ENCODE assay signal across 32 cellular contexts in genomic region chr5:177297922-177298321, GRCh38. TPM values are rescaled to one million over a fixed set of nuclear protein-coding genes. Genes with fewer than 3 reads are reported as not detected.
DNase-seq lines count a peak whose midpoint lies in the region; ATAC-seq and TF ChIP-seq lines count a peak whose summit lies in the region.
"Had no signal": no experiment of that assay in that cellular context is flagged by ENCODE, and none has a peak within 500 bp of the region (broad histone marks: within the 10 kb centered on the region; RNA-seq: fewer than 3 reads in every experiment).

No MANE protein-coding gene starts in this region.

- intact Hi-C loops in testis (cut with DNase I; ENCODE audit: low total_unique reads): no loop called here

- H3K9me3 ChIP-seq in smooth muscle cell (replicated peaks; ENCODE audit: low read depth): no peaks in the 10 kb centered on the region
- H3K9me3 ChIP-seq in testis: no peaks in the 10 kb centered on the region
- H3K9me3 ChIP-seq: BE2C, colonic mucosa, thyroid gland had no signal

- peaks cover 13% of the 10 kb centered on the region for H4K20me1 ChIP-seq in smooth muscle cell (ENCODE audit: low read depth)

- H3K36me3 ChIP-seq in smooth muscle cell (ENCODE audit: low read depth): peaks cover 5% of the 10 kb centered on the region
- no peaks in the 10 kb centered on the region for H3K36me3 ChIP-seq in testis (ENCODE audit: low read depth, missing control alignments)

- CTCF ChIA-PET in activated naive CD4-positive, alpha-beta T cell treated with anti-CD3 and anti-CD28 coated beads, Interleukin-2, amount 10 ng/mL, durations not matched to agents 7 days and 5 days (lab: Charles Lee): interaction anchor here (1.1 to 2.3 kb wide), 3 partner anchors 12 to 186 kb away, joined by 3 to 17 read pairs (median 5); no protein-coding TSS in a partner anchor

- H3K4me1 ChIP-seq in smooth muscle cell (ENCODE audit: low read depth) (peaks cover 3% of the 10 kb centered on the region), testis (peaks cover 13% of the 10 kb centered on the region)
- H3K4me1 ChIP-seq: BE2C had no signal

- H3K4me1 Mint-ChIP-seq in activated naive CD4-positive, alpha-beta T cell treated with anti-CD3 and anti-CD28 coated beads, Interleukin-2, amount 10 ng/mL, durations not matched to agents 7 days and 5 days: peaks cover 77% of the 10 kb centered on the region

- no peaks in the 10 kb centered on the region for H3K27me3 ChIP-seq in smooth muscle cell (ENCODE audit: low read depth)
- H3K27me3 ChIP-seq in testis: no peaks in the 10 kb centered on the region
- H3K27me3 ChIP-seq: BE2C, cardiac muscle cell, colonic mucosa, thyroid gland had no signal

- H3K9ac ChIP-seq in smooth muscle cell (ENCODE audit: low read depth): no peak overlapping the region

- TF ChIP-seq POLR2A in testis (IDR thresholded peaks at IDR 0.05): no peak

- H3K27me3 Mint-ChIP-seq in activated naive CD4-positive, alpha-beta T cell treated with anti-CD3 and anti-CD28 coated beads, Interleukin-2, amount 10 ng/mL, durations not matched to agents 7 days and 5 days: no peaks in the 10 kb centered on the region
- H3K27me3 Mint-ChIP-seq: stimulated activated naive CD8-positive, alpha-beta T cell treated with anti-CD3 and anti-CD28 coated beads, Interleukin-15, amount 100 ng/mL, for 72 hours had no signal

- peaks cover 70% of the 10 kb centered on the region for H3K36me3 Mint-ChIP-seq in activated naive CD4-positive, alpha-beta T cell treated with anti-CD3 and anti-CD28 coated beads, Interleukin-2, amount 10 ng/mL, durations not matched to agents 7 days and 5 days
- peaks cover 10 to 23% of the 10 kb centered on the region in 2 donors for H3K36me3 Mint-ChIP-seq in activated naive CD4-positive, alpha-beta T cell treated with anti-CD3 and anti-CD28 coated beads, Interleukin-2, amount 50 U/mL, for 72 hours

- no peak for ATAC-seq in activated naive CD4-positive, alpha-beta T cell treated with anti-CD3 and anti-CD28 coated beads, Interleukin-2, amount 50 U/mL, for 72 hours
- ATAC-seq in HG02840 (IDR thresholded peaks at IDR 0.05; ENCODE audit: low FRiP score, unreplicated experiment): no peak
- ATAC-seq: esophagus mucosa; Panc1; stimulated activated naive CD8-positive, alpha-beta T cell treated with anti-CD3 and anti-CD28 coated beads, Interleukin-15, amount 100 ng/mL, for 72 hours had no signal

- no peak for DNase-seq in activated naive CD4-positive, alpha-beta T cell treated with anti-CD3 and anti-CD28 coated beads, Interleukin-2, amount 10 ng/mL, durations not matched to agents 7 days and 5 days
- no peak for DNase-seq in activated naive CD4-positive, alpha-beta T cell treated with anti-CD3 and anti-CD28 coated beads, Interleukin-2, amount 50 U/mL, for 72 hours (ENCODE audit: low spot score in 2 of 2)
- DNase-seq in MV-4-11 (lab: John Stamatoyannopoulos, UW): peak; percentile 15
- peak; percentile 14 for DNase-seq in left kidney (ENCODE audit: low read depth, low spot score)
- DNase-seq in smooth muscle cell (lab: John Stamatoyannopoulos, UW; ENCODE audit: unreplicated experiment): no peak
- DNase-seq in OCI-M2 (lab: John Stamatoyannopoulos, UW; ENCODE audit: unreplicated experiment): no peak
- no peak for DNase-seq in testis
- DNase-seq: activated CD4-positive, alpha-beta T cell treated with anti-CD3 and anti-CD28 coated beads, Interleukin-2, amount 50 U/mL, for 1 hour; activated naive CD4-positive, alpha-beta T cell treated with anti-CD3 and anti-CD28 coated beads, Interleukin-2, amount 50 U/mL, for 16 hours; anterior cingulate cortex; BE2C; Calu3; colonic mucosa; DMS79 treated with DMSO at 0.1 percent for 48 hours; effector CD8-positive, alpha-beta T cell; foreskin fibroblast; head of caudate nucleus; Kasumi-1; NCI-H146; NCI-H510A treated with DMSO at 0.1 percent for 48 hours; NK-92 treated with Interleukin-12 subunit alpha and Interleukin-12 subunit beta, amount 100 ng/mL, for 24 hours; SHP77; stimulated activated CD4-positive, alpha-beta T cell treated with anti-CD3 and anti-CD28 coated beads, Interleukin-15, amount 100 ng/mL, for 24 hours; stimulated activated naive CD8-positive, alpha-beta T cell treated with anti-CD3 and anti-CD28 coated beads, Interleukin-15, amount 100 ng/mL, for 72 hours; T-helper 9 cell; thyroid gland had no signal

- peak overlapping the region; percentile 11 for H3K27ac Mint-ChIP-seq in activated naive CD4-positive, alpha-beta T cell treated with anti-CD3 and anti-CD28 coated beads, Interleukin-2, amount 10 ng/mL, durations not matched to agents 7 days and 5 days
- H3K27ac Mint-ChIP-seq in activated naive CD4-positive, alpha-beta T cell treated with anti-CD3 and anti-CD28 coated beads, Interleukin-2, amount 50 U/mL, for 72 hours: peak overlapping the region in 1 of 2 donors; percentile 62
- H3K27ac Mint-ChIP-seq: stimulated activated naive CD8-positive, alpha-beta T cell treated with anti-CD3 and anti-CD28 coated beads, Interleukin-15, amount 100 ng/mL, for 72 hours had no signal

- H3K4me3 ChIP-seq in smooth muscle cell: no peak overlapping the region
- H3K4me3 ChIP-seq in testis: no peak overlapping the region
- H3K4me3 ChIP-seq: cardiac muscle cell, colonic mucosa, lung, thyroid gland had no signal

- H3K27ac ChIP-seq in smooth muscle cell (ENCODE audit: low read depth) (peak overlapping the region; percentile 96), testis (no peak overlapping the region)
- H3K27ac ChIP-seq: colonic mucosa, thyroid gland had no signal

- TF ChIP-seq CTCF in smooth muscle cell (IDR thresholded peaks at IDR 0.05; ENCODE audit: borderline replicate concordance, insufficient read depth, poor library complexity, severe bottlenecking) (no peak), testis (IDR thresholded peaks at IDR 0.05) (no peak)

- H3K79me2 ChIP-seq in smooth muscle cell (ENCODE audit: low read depth): peaks cover 2% of the 10 kb centered on the region

- H3F3A ChIP-seq in smooth muscle cell (ENCODE audit: low read depth): peaks cover 36% of the 10 kb centered on the region

- no peak overlapping the region for H2AFZ ChIP-seq in smooth muscle cell (ENCODE audit: low read depth)

- no peak overlapping the region for H3K4me3 Mint-ChIP-seq in activated naive CD4-positive, alpha-beta T cell treated with anti-CD3 and anti-CD28 coated beads, Interleukin-2, amount 10 ng/mL, durations not matched to agents 7 days and 5 days
- H3K4me3 Mint-ChIP-seq: activated T-helper 1 cell treated with anti-CD3 and anti-CD28 coated beads, Interleukin-12 subunit alpha, Interleukin-12 subunit beta, Interleukin-2, Interleukin-4 antibody, amounts not matched to agents 30 ng/mL and 10 ng/mL and 1 ng/mL, durations not matched to agents 14 hours and 24 hours and 36 hours; stimulated activated naive CD8-positive, alpha-beta T cell treated with anti-CD3 and anti-CD28 coated beads, Interleukin-15, amount 100 ng/mL, for 72 hours had no signal

- WGBS in smooth muscle cell (ENCODE audit: low lambda C conversion rate): 98% methylated on average over 2 of the region's 2 CpGs
- WGBS in testis, 2 donors: 88 to 92% methylated on average over 2 of the region's 2 CpGs

- H3K9me3 Mint-ChIP-seq in activated naive CD4-positive, alpha-beta T cell treated with anti-CD3 and anti-CD28 coated beads, Interleukin-2, amount 10 ng/mL, durations not matched to agents 7 days and 5 days: no peaks in the 10 kb centered on the region
- H3K9me3 Mint-ChIP-seq in activated naive CD4-positive, alpha-beta T cell treated with anti-CD3 and anti-CD28 coated beads, Interleukin-2, amount 50 U/mL, for 72 hours: no peaks in the 10 kb centered on the region
- H3K9me3 Mint-ChIP-seq: activated T-helper 1 cell treated with anti-CD3 and anti-CD28 coated beads, Interleukin-12 subunit alpha, Interleukin-12 subunit beta, Interleukin-2, Interleukin-4 antibody, amounts not matched to agents 30 ng/mL and 10 ng/mL and 1 ng/mL, durations not matched to agents 14 hours and 24 hours and 36 hours; stimulated activated naive CD8-positive, alpha-beta T cell treated with anti-CD3 and anti-CD28 coated beads, Interleukin-15, amount 100 ng/mL, for 72 hours had no signal

- H3K4me2 ChIP-seq in smooth muscle cell: no peak overlapping the region

RNA-seq across cellular contexts. Expression of gene RAB24, which starts 5.6 kb away (rescaled TPM):
- total RNA-seq in activated naive CD4-positive, alpha-beta T cell treated with anti-CD3 and anti-CD28 coated beads, Interleukin-2, amount 50 U/mL, for 72 hours: 10 to 100 TPM; 14.8 to 21.5 TPM
- total RNA-seq in smooth muscle cell: 15.3 and 41.8 TPM in 2 replicates
- 46.4 and 49.5 TPM in 2 replicates for polyA plus RNA-seq in smooth muscle cell
- total RNA-seq in testis: 10 to 100 TPM; 25.5 to 29.4 TPM
- polyA plus RNA-seq in testis (ENCODE audit: insufficient read depth, low read depth, low replicate concordance): 19.2 TPM

RNA-seq across cellular contexts. Expression of gene PRELID1, which starts 5.7 kb away (rescaled TPM):
- 100 to 1,000 TPM; 161 to 206 TPM for total RNA-seq in activated naive CD4-positive, alpha-beta T cell treated with anti-CD3 and anti-CD28 coated beads, Interleukin-2, amount 50 U/mL, for 72 hours
- 132 and 197 TPM in 2 replicates for total RNA-seq in smooth muscle cell
- 264 and 268 TPM in 2 replicates for polyA plus RNA-seq in smooth muscle cell
- total RNA-seq in testis: 10 to 100 TPM; 65.7 to 83.4 TPM
- polyA plus RNA-seq in testis (ENCODE audit: insufficient read depth, low read depth, low replicate concordance): 78.3 TPM

RNA-seq across cellular contexts. Expression of gene MXD3, which starts 13.8 kb away (rescaled TPM):
- total RNA-seq in activated naive CD4-positive, alpha-beta T cell treated with anti-CD3 and anti-CD28 coated beads, Interleukin-2, amount 50 U/mL, for 72 hours: 10 to 100 TPM; 31.4 to 73.9 TPM
- total RNA-seq in smooth muscle cell (8.6 and 16.9 TPM in 2 replicates), testis (10 to 100 TPM; 12.5 to 12.9 TPM)
- polyA plus RNA-seq in smooth muscle cell (14.9 and 15.6 TPM in 2 replicates), testis (ENCODE audit: insufficient read depth, low read depth, low replicate concordance) (7.7 TPM)

RNA-seq across cellular contexts. Expression of gene LMAN2, which starts 53.5 kb away (rescaled TPM):
- total RNA-seq in activated naive CD4-positive, alpha-beta T cell treated with anti-CD3 and anti-CD28 coated beads, Interleukin-2, amount 50 U/mL, for 72 hours: 100 to 1,000 TPM in 1 of 2 donors, 10 to 100 TPM in 1; 96.7 to 108 TPM
- 178 and 241 TPM in 2 replicates for total RNA-seq in smooth muscle cell
- polyA plus RNA-seq in smooth muscle cell: 236 and 253 TPM in 2 replicates
- total RNA-seq in testis: 100 to 1,000 TPM; 355 TPM
- 254 TPM for polyA plus RNA-seq in testis (ENCODE audit: insufficient read depth, low read depth, low replicate concordance)

RNA-seq across cellular contexts. Expression of gene RGS14, which starts 59.8 kb away (rescaled TPM):
- total RNA-seq in activated naive CD4-positive, alpha-beta T cell treated with anti-CD3 and anti-CD28 coated beads, Interleukin-2, amount 50 U/mL, for 72 hours: 10 to 100 TPM; 22.0 to 77.6 TPM
- total RNA-seq in smooth muscle cell: 6.0 and 38.5 TPM in 2 replicates
- polyA plus RNA-seq in smooth muscle cell: 23.3 and 23.8 TPM in 2 replicates
- 10 to 100 TPM; 39.2 to 40.5 TPM for total RNA-seq in testis
- 25.3 TPM for polyA plus RNA-seq in testis (ENCODE audit: insufficient read depth, low read depth, low replicate concordance)

Comparison
In these comparisons a context has a peak if more than half of its experiments do, and no peak if none do; other contexts are left out.
1. DNase-seq: peak in MV-4-11 (single experiment) and left kidney (single experiment); none in activated naive CD4-positive, alpha-beta T cell treated with anti-CD3 and anti-CD28 coated beads, Interleukin-2, amount 10 ng/mL, durations not matched to agents 7 days and 5 days (single experiment), activated naive CD4-positive, alpha-beta T cell treated with anti-CD3 and anti-CD28 coated beads, Interleukin-2, amount 50 U/mL, for 72 hours (0 of 2), smooth muscle cell (single experiment), OCI-M2 (single experiment) and testis (single experiment).